Comparison of ENCODE assay signal across 22 cellular contexts in the genomic region with DNA sequence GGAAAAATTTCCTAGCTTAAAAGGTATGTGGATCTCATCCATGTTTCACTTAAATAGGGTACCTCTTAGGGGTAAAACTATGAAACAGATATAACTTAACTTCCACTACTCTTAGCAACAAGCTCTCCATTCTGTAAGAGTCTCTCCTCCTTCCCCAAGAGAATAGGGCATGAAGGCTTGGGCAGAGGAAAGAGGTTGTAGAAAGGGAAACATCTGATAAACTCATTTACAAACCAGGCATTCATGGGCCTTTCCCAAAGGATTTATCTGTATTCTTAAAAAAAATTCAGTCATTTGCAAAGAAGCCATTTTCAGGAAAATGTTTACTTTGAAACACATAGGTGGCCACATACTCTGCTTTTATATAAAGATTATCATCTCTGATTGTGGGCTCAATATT.
"Had no signal": no experiment of that assay in that cellular context is flagged by ENCODE, and none has a peak within 500 bp of the region (broad histone marks: within the 10 kb centered on the region; RNA-seq: fewer than 3 reads in every experiment).

No MANE protein-coding gene starts in this region.

- H3K27ac Mint-ChIP-seq: activated CD4-positive, alpha-beta memory T cell treated with anti-CD3 and anti-CD28 coated beads, Interleukin-2, amount 10 ng/mL, durations not matched to agents 7 days and 5 days; activated CD4-positive, alpha-beta T cell treated with anti-CD3 and anti-CD28 coated beads, Interleukin-2, amount 10 ng/mL, durations not matched to agents 24 days and 14 days; activated naive CD4-positive, alpha-beta T cell treated with anti-CD3 and anti-CD28 coated beads, Interleukin-2, amount 50 U/mL, for 72 hours; natural killer cell; stimulated activated memory B cell treated with anti-CD40 and anti-IgM and Interleukin-4, amounts not matched to agents 10 μg/mL and 1 μg/mL and 100 μg/mL, for 72 hours had no signal

- H3K4me3 Mint-ChIP-seq: activated CD4-positive, alpha-beta memory T cell treated with anti-CD3 and anti-CD28 coated beads, Interleukin-2, amount 10 ng/mL, durations not matched to agents 7 days and 5 days; activated CD4-positive, alpha-beta T cell treated with anti-CD3 and anti-CD28 coated beads, Interleukin-2, amount 10 ng/mL, durations not matched to agents 24 days and 14 days; central memory CD8-positive, alpha-beta T cell; natural killer cell; stimulated activated memory B cell treated with anti-CD40 and anti-IgM and Interleukin-4, amounts not matched to agents 10 μg/mL and 1 μg/mL and 100 μg/mL, for 72 hours had no signal

- H3K9me3 ChIP-seq: ascending aorta, esophagus muscularis mucosa, left ventricle myocardium inferior, right lobe of liver, testis, uterus had no signal

- ATAC-seq: activated CD4-positive, CD25-positive, alpha-beta regulatory T cell treated with anti-CD3 and anti-CD28 coated beads, Interleukin-2, amount 50 U/mL, for 24 hours; activated naive CD4-positive, alpha-beta T cell treated with anti-CD3 and anti-CD28 coated beads, Interleukin-2, amount 50 U/mL, for 72 hours; natural killer cell; right lobe of liver; stimulated activated memory B cell treated with anti-CD40 and anti-IgM and Interleukin-4, amounts not matched to agents 10 μg/mL and 1 μg/mL and 100 μg/mL, for 72 hours had no signal

- H3K4me1 Mint-ChIP-seq: activated CD4-positive, alpha-beta memory T cell treated with anti-CD3 and anti-CD28 coated beads, Interleukin-2, amount 10 ng/mL, durations not matched to agents 7 days and 5 days; central memory CD8-positive, alpha-beta T cell; natural killer cell; stimulated activated memory B cell treated with anti-CD40 and anti-IgM and Interleukin-4, amounts not matched to agents 10 μg/mL and 1 μg/mL and 100 μg/mL, for 72 hours had no signal

- H3K9me3 Mint-ChIP-seq: activated CD4-positive, alpha-beta memory T cell treated with anti-CD3 and anti-CD28 coated beads, Interleukin-2, amount 10 ng/mL, durations not matched to agents 7 days and 5 days; activated CD4-positive, alpha-beta T cell treated with anti-CD3 and anti-CD28 coated beads, Interleukin-2, amount 10 ng/mL, durations not matched to agents 24 days and 14 days; activated naive CD4-positive, alpha-beta T cell treated with anti-CD3 and anti-CD28 coated beads, Interleukin-2, amount 50 U/mL, for 72 hours; stimulated activated memory B cell treated with anti-CD40 and anti-IgM and Interleukin-4, amounts not matched to agents 10 μg/mL and 1 μg/mL and 100 μg/mL, for 72 hours had no signal

- DNase-seq: activated CD4-positive, alpha-beta memory T cell treated with anti-CD3 and anti-CD28 coated beads, Interleukin-2, amount 10 ng/mL, durations not matched to agents 7 days and 5 days; activated CD4-positive, alpha-beta T cell treated with anti-CD3 and anti-CD28 coated beads, Interleukin-2, amount 10 ng/mL, durations not matched to agents 24 days and 14 days; activated gamma-delta T cell treated with Interleukin-2 at 50 U/mL for 16 hours; activated T-cell treated with anti-CD3 and anti-CD28 coated beads for 4 hours; effector memory CD4-positive, alpha-beta T cell; hippocampal formation; left ventricle myocardium inferior; midbrain; natural killer cell; posterior cingulate gyrus; right lobe of liver; stimulated activated CD4-positive, alpha-beta T cell treated with anti-CD3 and anti-CD28 coated beads, Interleukin-1b, Interleukin-23, amount 100 ng/mL, for 48 hours; testis; trophoblast cell; uterus had no signal

- H3K27ac ChIP-seq: ascending aorta, right lobe of liver, skin epidermis, testis, uterus had no signal

- H3K27me3 Mint-ChIP-seq: activated CD4-positive, alpha-beta memory T cell treated with anti-CD3 and anti-CD28 coated beads, Interleukin-2, amount 10 ng/mL, durations not matched to agents 7 days and 5 days; central memory CD8-positive, alpha-beta T cell; stimulated activated memory B cell treated with anti-CD40 and anti-IgM and Interleukin-4, amounts not matched to agents 10 μg/mL and 1 μg/mL and 100 μg/mL, for 72 hours had no signal

- H3K27me3 ChIP-seq: ascending aorta, esophagus muscularis mucosa, right lobe of liver, testis, uterus had no signal

- H3K4me3 ChIP-seq: ascending aorta, esophagus muscularis mucosa, left ventricle myocardium inferior, right lobe of liver, skin epidermis, testis, uterus had no signal

- H3K4me1 ChIP-seq: ascending aorta, right lobe of liver, testis, uterus had no signal

- H3K36me3 ChIP-seq: ascending aorta, esophagus muscularis mucosa, left ventricle myocardium inferior, right lobe of liver, uterus had no signal

- H3K36me3 Mint-ChIP-seq: activated naive CD4-positive, alpha-beta T cell treated with anti-CD3 and anti-CD28 coated beads, Interleukin-2, amount 50 U/mL, for 72 hours; stimulated activated memory B cell treated with anti-CD40 and anti-IgM and Interleukin-4, amounts not matched to agents 10 μg/mL and 1 μg/mL and 100 μg/mL, for 72 hours had no signal
